ENCODE assay signal across 1 cellular context in genomic region chr16:2117341-2117740, GRCh38. TPM values are rescaled to one million over a fixed set of nuclear protein-coding genes. Genes with fewer than 3 reads are reported as not detected.
"Had no signal": no experiment of that assay in that cellular context is flagged by ENCODE, and none has a peak within 500 bp of the region (broad histone marks: within the 10 kb centered on the region; RNA-seq: fewer than 3 reads in every experiment).

No MANE protein-coding gene starts in this region.

RNA-seq across cellular contexts. Expression of gene RAB26, which starts 31.1 kb away (rescaled TPM):
- total RNA-seq: GM23248 had no signal
